21 cellular contexts compared by ENCODE assay signal in the genomic region with DNA sequence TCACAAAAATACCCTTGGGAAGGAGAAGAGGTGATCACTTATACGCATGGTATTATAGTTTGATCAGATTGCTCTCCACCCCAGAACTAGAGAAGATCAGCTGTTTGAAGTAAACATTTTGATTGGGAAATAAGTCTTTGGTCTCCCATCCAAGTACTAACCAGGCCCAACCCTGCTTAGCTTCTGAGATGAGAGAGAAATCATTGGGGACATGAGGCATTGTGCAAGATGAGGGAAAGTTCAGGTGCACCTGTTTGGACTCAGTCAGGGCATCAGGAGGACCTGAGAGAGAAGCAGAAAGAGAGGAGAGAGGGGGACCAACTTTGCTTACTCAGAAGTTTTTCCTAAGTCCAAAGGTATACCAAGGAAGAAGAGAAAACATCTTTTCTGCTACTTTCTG. TPM values are rescaled to one million over a fixed set of nuclear protein-coding genes. Genes with fewer than 3 reads are reported as not detected.
DNase-seq lines count a peak whose midpoint lies in the region; ATAC-seq, FAIRE-seq and TF ChIP-seq lines count a peak whose summit lies in the region.
"Had no signal": no experiment of that assay in that cellular context is flagged by ENCODE, and none has a peak within 500 bp of the region (broad histone marks: within the 10 kb centered on the region; RNA-seq: fewer than 3 reads in every experiment).

No MANE protein-coding gene starts in this region.

- WGBS in K562 (ENCODE audit: insufficient coverage, low coverage, missing lambda C conversion rate), result 90% methylated on average over 1 of the region's 1 CpG
- 97% methylated on average over 1 of the region's 1 CpG for whole genome bisulfite sequencing in HepG2 (ENCODE audit: low lambda C conversion rate)

- TF ChIP-seq CTCF in K562 (IDR thresholded peaks at IDR 0.05 in 2 of 3, conservative IDR thresholded peaks at IDR 0.05 in 1 of 3; ENCODE audit: insufficient read depth in 2 of 3, low read depth in 1 of 3, low read length in 3 of 3) (no peak), HepG2 (CRISPR knock-in tag; IDR thresholded peaks at IDR 0.05) (no peak)

- no TSS peak for BruUV-seq in K562 (replicated peaks; lab: Mats Ljungman, UMichigan)
- BruUV-seq in HepG2 (replicated peaks; lab: Mats Ljungman, UMichigan), result no TSS peak

- no peak overlapping the region for H3K27ac ChIP-seq in K562 (ENCODE audit: extremely low read depth, low read depth, low read length)
- no peak overlapping the region for H3K27ac ChIP-seq in HepG2 (ENCODE audit: extremely low read length, insufficient read depth, low read length)
- H3K27ac ChIP-seq: BLaER1 had no signal

- peaks cover 19% of the 10 kb centered on the region for H3K4me1 Mint-ChIP-seq in activated T-cell treated with anti-CD3 and anti-CD28 coated beads, Interleukin-2, amount 50 U/mL, for 72 hours (ENCODE audit: low read depth)

- TF ChIP-seq RAD21 in K562 (CRISPR knock-in tag; conservative IDR thresholded peaks at IDR 0.05 in 1 of 2, IDR thresholded peaks at IDR 0.05 in 1 of 2) (no peak), HepG2 (CRISPR knock-in tag; IDR thresholded peaks at IDR 0.05) (no peak)

- CTCF ChIA-PET in K562 (lab: Yijun Ruan, JAX; ENCODE audit: low intra/inter-chr PET ratio), result no interaction called here
- CTCF ChIA-PET in HepG2 (lab: Yijun Ruan, JAX; ENCODE audit: low intra/inter-chr PET ratio, low total read pairs), result no interaction called here

- H3K27me3 Mint-ChIP-seq in activated T-cell treated with anti-CD3 and anti-CD28 coated beads, Interleukin-2, amount 50 U/mL, for 72 hours (ENCODE audit: low read depth), result no peaks in the 10 kb centered on the region

- H3K36me3 ChIP-seq in K562 (ENCODE audit: control insufficient read depth, insufficient read depth, low read length) (peaks cover 74% of the 10 kb centered on the region), HepG2 (replicated peaks in 1 of 2; ENCODE audit: control insufficient read depth in 1 of 2, insufficient read depth in 2 of 2, low read length in 2 of 2) (peaks cover 26 to 73% of the 10 kb centered on the region in 2 experiments)

- TF ChIP-seq EP300 in K562 (IDR thresholded peaks at IDR 0.05; ENCODE audit: low read length) (no peak), HepG2 (IDR thresholded peaks at IDR 0.05; ENCODE audit: low read depth in 2 of 2, low read length in 2 of 2) (no peak), HepG2 (CRISPR knock-in tag; IDR thresholded peaks at IDR 0.05; ENCODE audit: borderline replicate concordance) (no peak)

- in situ Hi-C loops in K562 (cut with MboI) (no loop called here), HepG2 (cut with HindIII; ENCODE audit: extremely low pct_ligation_motif_present, low pct_unique_long_range_greater_than_20kb) (no loop called here)

- no peaks in the 10 kb centered on the region for H3K9me1 ChIP-seq in K562 (ENCODE audit: control insufficient read depth, insufficient read depth, low read length)

- H3K9ac ChIP-seq in K562 (ENCODE audit: insufficient read depth in 1 of 2, low read depth in 2 of 2, low read length in 2 of 2), result no peak overlapping the region
- no peak overlapping the region for H3K9ac ChIP-seq in HepG2 (ENCODE audit: insufficient read depth, low read depth, low read length)
- H3K9ac ChIP-seq: BLaER1 had no signal

- H3K9me3 ChIP-seq in K562 (replicated peaks; ENCODE audit: control insufficient read depth, insufficient read depth, low read depth, low read length), result no peaks in the 10 kb centered on the region
- no peaks in the 10 kb centered on the region for H3K9me3 ChIP-seq in HepG2 (ENCODE audit: low read length)

- intact Hi-C loops in K562 (cut with micrococcal nuclease) (no loop called here), HepG2 (cut with micrococcal nuclease; ENCODE audit: unreplicated experiment) (no loop called here)

- H3K27me3 ChIP-seq in K562 (ENCODE audit: control insufficient read depth in 2 of 2, insufficient read depth in 2 of 2, low read length in 2 of 2) (no peaks in the 10 kb centered on the region), HepG2 (ENCODE audit: control insufficient read depth in 1 of 2, insufficient read depth in 2 of 2, low read length in 2 of 2) (no peaks in the 10 kb centered on the region)
- H3K27me3 ChIP-seq: BLaER1 had no signal

- H3K27ac Mint-ChIP-seq in activated T-cell treated with anti-CD3 and anti-CD28 coated beads, Interleukin-2, amount 50 U/mL, for 72 hours, result peak overlapping the region; percentile 47

- POLR2A ChIA-PET in K562 (lab: Yijun Ruan, JAX), result interaction anchor here (1.2 kb wide), 1 partner anchor 11 kb away, joined by 7 read pairs; the partner anchor contains the start of gene RIPK1
- POLR2A ChIA-PET in HepG2 (lab: Yijun Ruan, JAX), result no interaction called here

- no peaks in the 10 kb centered on the region for H3K4me1 ChIP-seq in K562 (replicated peaks in 1 of 2; ENCODE audit: control insufficient read depth in 2 of 2, insufficient read depth in 2 of 2, low read length in 2 of 2)
- peaks cover 17% of the 10 kb centered on the region for H3K4me1 ChIP-seq in HepG2 (ENCODE audit: insufficient read depth, low read length)

- no peak for DNase-seq in activated T-cell treated with anti-CD3 and anti-CD28 coated beads, Interleukin-2, amount 50 U/mL, for 72 hours
- no peak for DNase-seq in activated T-cell treated with anti-CD3 and anti-CD28 coated beads, Interleukin-2, amount 50 U/mL, for 1 hour
- DNase-seq in K562 (ENCODE audit: extremely low read depth in 1 of 4, low spot score in 3 of 4), result peak in 1 of 4 experiments; percentile 11
- DNase-seq in HepG2 (ENCODE audit: low spot score), result no peak
- DNase-seq in NCI-H1105 (lab: John Stamatoyannopoulos, UW), result no peak
- DNase-seq in SKM-1 (lab: John Stamatoyannopoulos, UW; ENCODE audit: unreplicated experiment), result no peak
- DNase-seq: GDM1, GOT3, NCI-H1105 treated with DMSO at 0.1 percent for 48 hours, NCI-H1694, NCI-H2107, NCI-H510A treated with DMSO at 0.1 percent for 48 hours, NCI-H774, OCI-M1, SHP77 had no signal

- no peaks in the 10 kb centered on the region for H4K20me1 ChIP-seq in K562 (replicated peaks; ENCODE audit: control insufficient read depth, insufficient read depth, low read length)
- no peaks in the 10 kb centered on the region for H4K20me1 ChIP-seq in HepG2 (ENCODE audit: insufficient read depth, low read length)

- FAIRE-seq in K562 (lab: Jason Lieb, UNC) (no peak), HepG2 (lab: Jason Lieb, UNC) (no peak)
- FAIRE-seq: A204.1, HTR-8/SVneo had no signal

- no peak overlapping the region for H2AFZ ChIP-seq in K562 (ENCODE audit: low read depth, low read length)
- H2AFZ ChIP-seq in HepG2 (ENCODE audit: low read length), result no peak overlapping the region

- H3K79me2 ChIP-seq in K562 (ENCODE audit: control insufficient read depth, insufficient read depth, low read length), result peaks cover 19% of the 10 kb centered on the region
- peaks cover 21% of the 10 kb centered on the region for H3K79me2 ChIP-seq in HepG2 (ENCODE audit: insufficient read depth, low read length)

- H3K4me3 Mint-ChIP-seq in activated T-cell treated with anti-CD3 and anti-CD28 coated beads, Interleukin-2, amount 50 U/mL, for 72 hours, result no peak overlapping the region

- H3K4me2 ChIP-seq in K562 (ENCODE audit: insufficient read depth, low read length), result no peak overlapping the region
- no peak overlapping the region for H3K4me2 ChIP-seq in HepG2 (ENCODE audit: low read depth, low read length)

- no peaks in the 10 kb centered on the region for H3K9me3 Mint-ChIP-seq in activated T-cell treated with anti-CD3 and anti-CD28 coated beads, Interleukin-2, amount 50 U/mL, for 72 hours

- no peak for ATAC-seq in activated T-cell treated with anti-CD3 and anti-CD28 coated beads, Interleukin-2, amount 50 U/mL, for 72 hours (replicated peaks in 1 of 2)
- ATAC-seq in K562 (no peak), HepG2 (no peak), GM21360 (IDR thresholded peaks at IDR 0.05; ENCODE audit: unreplicated experiment) (no peak), GM21447 (IDR thresholded peaks at IDR 0.05; ENCODE audit: unreplicated experiment) (no peak)
- ATAC-seq: SK-N-SH treated with all-trans-retinoic acid at 6 μM for 48 hours had no signal

- H3K4me3 ChIP-seq in K562 (no peak overlapping the region), HepG2 (replicated peaks in 1 of 3; ENCODE audit: insufficient read depth in 1 of 3, low read depth in 2 of 3, low read length in 3 of 3) (no peak overlapping the region)
- H3K4me3 ChIP-seq: BLaER1 had no signal

- no peak for TF ChIP-seq POLR2A in K562 (conservative IDR thresholded peaks at IDR 0.05)
- TF ChIP-seq POLR2A in HepG2 (IDR thresholded peaks at IDR 0.05; ENCODE audit: insufficient read depth in 1 of 2, low read depth in 2 of 2, low read length in 2 of 2), result no peak

- peaks cover 15 to 43% of the 10 kb centered on the region in 2 donors for H3K36me3 Mint-ChIP-seq in activated T-cell treated with anti-CD3 and anti-CD28 coated beads, Interleukin-2, amount 50 U/mL, for 72 hours (ENCODE audit: insufficient read depth in 2 of 2)

RNA-seq across cellular contexts. Expression of gene RIPK1, which starts 11.4 kb away (rescaled TPM):
- 10 to 100 TPM; 21.9 to 23.6 TPM for total RNA-seq in activated T-cell treated with anti-CD3 and anti-CD28 coated beads, Interleukin-2, amount 50 U/mL, for 72 hours
- 21.4 and 26.8 TPM in 2 replicates for total RNA-seq in K562 (2011; cell fraction: chromatin; rRNA removed; ENCODE audit: low replicate concordance)
- total RNA-seq in K562 (2011; cell fraction: nucleolus; rRNA removed), result 10.3 and 11.1 TPM in 2 replicates
- total RNA-seq in K562 (2011; cell fraction: nucleoplasm; rRNA removed), result 12.0 and 12.4 TPM in 2 replicates
- 14.4 and 15.8 TPM in 2 replicates for total RNA-seq in K562 (2014; rRNA removed)
- 17.7 and 19.6 TPM in 2 replicates for total RNA-seq in K562 (2014; rRNA removed; fragmentation: Illumina TruSeq; extraction: Trizol)
- 20.9 and 23.2 TPM in 2 replicates for total RNA-seq in K562 (2015; rRNA removed; fragmentation: Illumina TruSeq; extraction: Trizol)
- 17.2 and 19.4 TPM in 2 replicates for total RNA-seq in K562 (2021)
- polyA plus RNA-seq in K562 (2011; rRNA removed), result 15.9 and 23.2 TPM in 2 replicates
- 11.5 and 12.3 TPM in 2 replicates for polyA plus RNA-seq in K562 (2011; cell fraction: cytosol; rRNA removed)
- polyA plus RNA-seq in K562 (2011; cell fraction: nucleus; rRNA removed), result 11.6 and 14.1 TPM in 2 replicates
- 17.4 and 19.0 TPM in 2 replicates for polyA plus RNA-seq in K562 (2012)
- polyA plus RNA-seq in K562 (2014; fragmentation: Illumina TruSeq; extraction: Trizol), result 21.7 and 24.9 TPM in 2 replicates
- polyA plus RNA-seq in K562 (2014; fragmentation: Nextera tagmentation; extraction: Ambion mirVana), result 1 to 10 TPM; 3.8 to 4.5 TPM
- 14.5 and 16.9 TPM in 2 replicates for polyA plus RNA-seq in K562 (2014; rRNA removed)
- 29.0 and 42.9 TPM in 2 replicates for polyA minus RNA-seq in K562 (2011; rRNA and poly(A)+ RNA removed)
- 10.7 and 18.6 TPM in 2 replicates for polyA minus RNA-seq in K562 (2011; cell fraction: cytosol; rRNA and poly(A)+ RNA removed)
- polyA minus RNA-seq in K562 (2011; cell fraction: nucleus; rRNA and poly(A)+ RNA removed), result 4.7 and 6.1 TPM in 2 replicates
- total RNA-seq in HepG2 (2016; rRNA removed; fragmentation: Illumina TruSeq; extraction: Trizol), result 10.3 and 15.0 TPM in 2 replicates
- 4.5 and 4.9 TPM in 2 replicates for total RNA-seq in HepG2 (2016; cell fraction: cytosol; rRNA removed; fragmentation: Illumina TruSeq; extraction: Trizol; ENCODE audit: low read depth)
- 10.6 and 13.6 TPM in 2 replicates for total RNA-seq in HepG2 (2016; cell fraction: insoluble cytoplasmic fraction; rRNA removed; fragmentation: Illumina TruSeq; extraction: Trizol)
- 5.4 and 6.4 TPM in 2 replicates for total RNA-seq in HepG2 (2016; cell fraction: membrane; rRNA removed; fragmentation: Illumina TruSeq; extraction: Trizol)
- 7.4 and 9.7 TPM in 2 replicates for total RNA-seq in HepG2 (2016; cell fraction: nucleus; rRNA removed; fragmentation: Illumina TruSeq; extraction: Trizol)
- polyA plus RNA-seq in HepG2 (2011; rRNA removed), result 9.0 and 10.7 TPM in 2 replicates
- 6.2 and 9.2 TPM in 2 replicates for polyA plus RNA-seq in HepG2 (2011; cell fraction: cytosol; rRNA removed)
- 9.5 and 13.1 TPM in 2 replicates for polyA plus RNA-seq in HepG2 (2011; cell fraction: nucleus; rRNA removed)
- polyA plus RNA-seq in HepG2 (2012), result 7.6 and 10.8 TPM in 2 replicates
- polyA plus RNA-seq in HepG2 (2016; cell fraction: cytosol; fragmentation: Illumina TruSeq; extraction: Trizol; ENCODE audit: low read depth), result 0.89 and 0.95 TPM in 2 replicates
- polyA plus RNA-seq in HepG2 (2016; cell fraction: insoluble cytoplasmic fraction; fragmentation: Illumina TruSeq; extraction: Trizol; ENCODE audit: low read depth), result 11.8 and 12.1 TPM in 2 replicates
- polyA plus RNA-seq in HepG2 (2016; cell fraction: membrane; fragmentation: Illumina TruSeq; extraction: Trizol; ENCODE audit: low read depth), result 2.3 and 2.7 TPM in 2 replicates
- polyA plus RNA-seq in HepG2 (2016; cell fraction: nucleus; fragmentation: Illumina TruSeq; extraction: Trizol; ENCODE audit: insufficient read depth, low read depth), result 19.4 and 21.2 TPM in 2 replicates
- 5.4 and 9.3 TPM in 2 replicates for polyA minus RNA-seq in HepG2 (2011; rRNA and poly(A)+ RNA removed; ENCODE audit: low replicate concordance)
- 5.8 and 8.9 TPM in 2 replicates for polyA minus RNA-seq in HepG2 (2011; cell fraction: cytosol; rRNA and poly(A)+ RNA removed)
- 8.9 and 13.7 TPM in 2 replicates for polyA minus RNA-seq in HepG2 (2011; cell fraction: nucleus; rRNA and poly(A)+ RNA removed)

RNA-seq across cellular contexts. Expression of gene BPHL, which starts 38.8 kb away (rescaled TPM):
- 10 to 100 TPM; 12.5 to 14.8 TPM for total RNA-seq in activated T-cell treated with anti-CD3 and anti-CD28 coated beads, Interleukin-2, amount 50 U/mL, for 72 hours
- 15.8 and 23.9 TPM in 2 replicates for total RNA-seq in K562 (2011; cell fraction: chromatin; rRNA removed; ENCODE audit: low replicate concordance)
- 10.9 and 11.7 TPM in 2 replicates for total RNA-seq in K562 (2011; cell fraction: nucleolus; rRNA removed)
- 18.0 and 24.7 TPM in 2 replicates for total RNA-seq in K562 (2011; cell fraction: nucleoplasm; rRNA removed)
- total RNA-seq in K562 (2014; rRNA removed) (4.1 and 6.3 TPM in 2 replicates), K562 (2014; rRNA removed; fragmentation: Illumina TruSeq; extraction: Trizol) (8.5 and 9.8 TPM in 2 replicates), K562 (2015; rRNA removed; fragmentation: Illumina TruSeq; extraction: Trizol) (7.1 and 8.2 TPM in 2 replicates), K562 (2021) (10.3 and 10.4 TPM in 2 replicates), HepG2 (2016; rRNA removed; fragmentation: Illumina TruSeq; extraction: Trizol) (39.5 and 48.6 TPM in 2 replicates)
- polyA plus RNA-seq in K562 (2011; rRNA removed) (14.0 and 17.4 TPM in 2 replicates), K562 (2014; fragmentation: Illumina TruSeq; extraction: Trizol) (6.6 and 8.2 TPM in 2 replicates), K562 (2014; fragmentation: Nextera tagmentation; extraction: Ambion mirVana) (1 to 10 TPM; 3.5 to 9.3 TPM), K562 (2014; rRNA removed) (6.3 and 8.1 TPM in 2 replicates), HepG2 (2011; rRNA removed) (35.6 and 37.8 TPM in 2 replicates)
- 7.7 and 9.2 TPM in 2 replicates for polyA plus RNA-seq in K562 (2011; cell fraction: cytosol; rRNA removed)
- polyA plus RNA-seq in K562 (2011; cell fraction: nucleus; rRNA removed), result 14.9 and 16.2 TPM in 2 replicates
- 6.9 and 17.7 TPM in 2 replicates for polyA plus RNA-seq in K562 (2012)
- 9.0 and 11.6 TPM in 2 replicates for polyA minus RNA-seq in K562 (2011; rRNA and poly(A)+ RNA removed)
- polyA minus RNA-seq in K562 (2011; cell fraction: cytosol; rRNA and poly(A)+ RNA removed), result 5.0 and 10.1 TPM in 2 replicates
- polyA minus RNA-seq in K562 (2011; cell fraction: nucleus; rRNA and poly(A)+ RNA removed), result 10.9 and 12.1 TPM in 2 replicates
- 13.0 and 14.5 TPM in 2 replicates for total RNA-seq in HepG2 (2016; cell fraction: cytosol; rRNA removed; fragmentation: Illumina TruSeq; extraction: Trizol; ENCODE audit: low read depth)
- total RNA-seq in HepG2 (2016; cell fraction: insoluble cytoplasmic fraction; rRNA removed; fragmentation: Illumina TruSeq; extraction: Trizol), result 42.3 and 49.9 TPM in 2 replicates
- 29.2 and 32.0 TPM in 2 replicates for total RNA-seq in HepG2 (2016; cell fraction: membrane; rRNA removed; fragmentation: Illumina TruSeq; extraction: Trizol)
- 25.4 and 25.5 TPM in 2 replicates for total RNA-seq in HepG2 (2016; cell fraction: nucleus; rRNA removed; fragmentation: Illumina TruSeq; extraction: Trizol)
- polyA plus RNA-seq in HepG2 (2011; cell fraction: cytosol; rRNA removed), result 25.0 and 32.1 TPM in 2 replicates
- polyA plus RNA-seq in HepG2 (2011; cell fraction: nucleus; rRNA removed), result 31.4 and 44.9 TPM in 2 replicates
- polyA plus RNA-seq in HepG2 (2012), result 33.2 and 56.4 TPM in 2 replicates
- 12.2 and 18.6 TPM in 2 replicates for polyA plus RNA-seq in HepG2 (2016; cell fraction: cytosol; fragmentation: Illumina TruSeq; extraction: Trizol; ENCODE audit: low read depth)
- 57.7 and 60.4 TPM in 2 replicates for polyA plus RNA-seq in HepG2 (2016; cell fraction: insoluble cytoplasmic fraction; fragmentation: Illumina TruSeq; extraction: Trizol; ENCODE audit: low read depth)
- 24.1 and 29.1 TPM in 2 replicates for polyA plus RNA-seq in HepG2 (2016; cell fraction: membrane; fragmentation: Illumina TruSeq; extraction: Trizol; ENCODE audit: low read depth)
- 40.4 and 41.8 TPM in 2 replicates for polyA plus RNA-seq in HepG2 (2016; cell fraction: nucleus; fragmentation: Illumina TruSeq; extraction: Trizol; ENCODE audit: insufficient read depth, low read depth)
- 7.2 and 21.2 TPM in 2 replicates for polyA minus RNA-seq in HepG2 (2011; rRNA and poly(A)+ RNA removed; ENCODE audit: low replicate concordance)
- polyA minus RNA-seq in HepG2 (2011; cell fraction: cytosol; rRNA and poly(A)+ RNA removed), result 12.7 and 16.3 TPM in 2 replicates
- polyA minus RNA-seq in HepG2 (2011; cell fraction: nucleus; rRNA and poly(A)+ RNA removed), result 34.6 and 42.1 TPM in 2 replicates
